1 cellular context compared by ENCODE assay signal in the genomic region with DNA sequence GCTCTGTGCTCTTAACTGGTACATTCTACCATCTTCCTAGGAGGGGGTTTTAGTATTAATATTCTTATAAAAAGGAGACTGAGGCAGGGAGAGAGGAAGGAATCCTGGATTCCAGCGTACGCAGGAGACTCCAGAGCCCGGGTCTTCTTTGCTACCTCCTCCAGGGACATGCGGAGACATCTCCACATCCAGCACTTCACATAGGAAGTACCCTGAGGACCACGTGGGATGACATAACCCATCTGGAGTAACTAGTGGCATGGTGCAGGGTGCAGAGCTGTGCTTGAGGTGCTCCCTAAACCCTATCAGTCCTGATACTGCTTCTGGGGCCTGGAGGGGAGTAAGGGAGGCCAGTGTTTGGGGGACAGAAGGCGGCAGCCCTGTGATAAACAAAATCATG.
TF ChIP-seq lines count a peak whose summit lies in the region.

No MANE protein-coding gene starts in this region.

TF ChIP-seq in WTC11, 78 proteins besides CTCF, POLR2A, EP300 and RAD21 (continued from another document):
- TF ChIP-seq, protein P1, sequence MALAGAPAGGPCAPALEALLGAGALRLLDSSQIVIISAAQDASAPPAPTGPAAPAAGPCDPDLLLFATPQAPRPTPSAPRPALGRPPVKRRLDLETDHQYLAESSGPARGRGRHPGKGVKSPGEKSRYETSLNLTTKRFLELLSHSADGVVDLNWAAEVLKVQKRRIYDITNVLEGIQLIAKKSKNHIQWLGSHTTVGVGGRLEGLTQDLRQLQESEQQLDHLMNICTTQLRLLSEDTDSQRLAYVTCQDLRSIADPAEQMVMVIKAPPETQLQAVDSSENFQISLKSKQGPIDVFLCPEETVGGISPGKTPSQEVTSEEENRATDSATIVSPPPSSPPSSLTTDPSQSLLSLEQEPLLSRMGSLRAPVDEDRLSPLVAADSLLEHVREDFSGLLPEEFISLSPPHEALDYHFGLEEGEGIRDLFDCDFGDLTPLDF (CRISPR knock-in tag; IDR thresholded peaks at IDR 0.05), result no peak
- TF ChIP-seq GRHL2 (CRISPR knock-in tag; IDR thresholded peaks at IDR 0.05; ENCODE audit: insufficient replicate concordance, severe bottlenecking) (no peak), JAZF1 (CRISPR knock-in tag; IDR thresholded peaks at IDR 0.05) (no peak), ZNF263 (CRISPR knock-in tag; IDR thresholded peaks at IDR 0.05; ENCODE audit: low read depth) (peak; percentile 70; the same call in 1 of the 2 replicates), MXD4 (CRISPR knock-in tag; IDR thresholded peaks at IDR 0.05; ENCODE audit: borderline replicate concordance) (no peak), NFATC4 (CRISPR knock-in tag; IDR thresholded peaks at IDR 0.05) (no peak), SMAD3 (CRISPR knock-in tag; IDR thresholded peaks at IDR 0.05; ENCODE audit: borderline replicate concordance) (no peak)
- TF ChIP-seq, protein P2, sequence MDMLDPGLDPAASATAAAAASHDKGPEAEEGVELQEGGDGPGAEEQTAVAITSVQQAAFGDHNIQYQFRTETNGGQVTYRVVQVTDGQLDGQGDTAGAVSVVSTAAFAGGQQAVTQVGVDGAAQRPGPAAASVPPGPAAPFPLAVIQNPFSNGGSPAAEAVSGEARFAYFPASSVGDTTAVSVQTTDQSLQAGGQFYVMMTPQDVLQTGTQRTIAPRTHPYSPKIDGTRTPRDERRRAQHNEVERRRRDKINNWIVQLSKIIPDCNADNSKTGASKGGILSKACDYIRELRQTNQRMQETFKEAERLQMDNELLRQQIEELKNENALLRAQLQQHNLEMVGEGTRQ (CRISPR knock-in tag; IDR thresholded peaks at IDR 0.05), result peak; percentile 65
- TF ChIP-seq, protein P3, sequence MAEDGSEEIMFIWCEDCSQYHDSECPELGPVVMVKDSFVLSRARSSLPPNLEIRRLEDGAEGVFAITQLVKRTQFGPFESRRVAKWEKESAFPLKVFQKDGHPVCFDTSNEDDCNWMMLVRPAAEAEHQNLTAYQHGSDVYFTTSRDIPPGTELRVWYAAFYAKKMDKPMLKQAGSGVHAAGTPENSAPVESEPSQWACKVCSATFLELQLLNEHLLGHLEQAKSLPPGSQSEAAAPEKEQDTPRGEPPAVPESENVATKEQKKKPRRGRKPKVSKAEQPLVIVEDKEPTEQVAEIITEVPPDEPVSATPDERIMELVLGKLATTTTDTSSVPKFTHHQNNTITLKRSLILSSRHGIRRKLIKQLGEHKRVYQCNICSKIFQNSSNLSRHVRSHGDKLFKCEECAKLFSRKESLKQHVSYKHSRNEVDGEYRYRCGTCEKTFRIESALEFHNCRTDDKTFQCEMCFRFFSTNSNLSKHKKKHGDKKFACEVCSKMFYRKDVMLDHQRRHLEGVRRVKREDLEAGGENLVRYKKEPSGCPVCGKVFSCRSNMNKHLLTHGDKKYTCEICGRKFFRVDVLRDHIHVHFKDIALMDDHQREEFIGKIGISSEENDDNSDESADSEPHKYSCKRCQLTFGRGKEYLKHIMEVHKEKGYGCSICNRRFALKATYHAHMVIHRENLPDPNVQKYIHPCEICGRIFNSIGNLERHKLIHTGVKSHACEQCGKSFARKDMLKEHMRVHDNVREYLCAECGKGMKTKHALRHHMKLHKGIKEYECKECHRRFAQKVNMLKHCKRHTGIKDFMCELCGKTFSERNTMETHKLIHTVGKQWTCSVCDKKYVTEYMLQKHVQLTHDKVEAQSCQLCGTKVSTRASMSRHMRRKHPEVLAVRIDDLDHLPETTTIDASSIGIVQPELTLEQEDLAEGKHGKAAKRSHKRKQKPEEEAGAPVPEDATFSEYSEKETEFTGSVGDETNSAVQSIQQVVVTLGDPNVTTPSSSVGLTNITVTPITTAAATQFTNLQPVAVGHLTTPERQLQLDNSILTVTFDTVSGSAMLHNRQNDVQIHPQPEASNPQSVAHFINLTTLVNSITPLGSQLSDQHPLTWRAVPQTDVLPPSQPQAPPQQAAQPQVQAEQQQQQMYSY (CRISPR knock-in tag; IDR thresholded peaks at IDR 0.05), result peak; percentile 94
